Comparison of ENCODE assay signal across 8 cellular contexts in the genomic region with DNA sequence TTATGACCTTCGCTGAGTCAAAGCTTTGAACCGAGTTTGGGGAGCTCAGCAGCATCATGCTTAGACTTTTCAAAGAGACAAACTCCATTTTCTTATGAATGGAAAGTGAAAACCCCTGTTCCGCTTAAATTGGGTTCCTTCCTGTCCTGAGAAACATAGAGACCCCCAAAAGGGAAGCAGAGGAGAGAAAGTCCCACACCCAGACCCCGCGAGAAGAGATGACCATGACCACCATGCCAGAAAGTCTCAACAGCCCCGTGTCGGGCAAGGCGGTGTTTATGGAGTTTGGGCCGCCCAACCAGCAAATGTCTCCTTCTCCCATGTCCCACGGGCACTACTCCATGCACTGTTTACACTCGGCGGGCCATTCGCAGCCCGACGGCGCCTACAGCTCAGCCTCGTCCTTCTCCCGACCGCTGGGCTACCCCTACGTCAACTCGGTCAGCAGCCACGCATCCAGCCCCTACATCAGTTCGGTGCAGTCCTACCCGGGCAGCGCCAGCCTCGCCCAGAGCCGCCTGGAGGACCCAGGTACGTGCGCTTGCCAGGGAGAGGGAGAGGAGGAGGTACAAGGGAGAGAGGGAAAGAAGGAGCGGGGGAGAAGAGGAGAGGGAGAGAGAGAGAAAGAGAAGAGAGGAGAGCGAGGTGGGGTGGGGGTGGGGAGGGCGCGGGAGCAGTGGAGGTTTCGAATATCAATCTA. TPM values are rescaled to one million over a fixed set of nuclear protein-coding genes. Genes with fewer than 3 reads are reported as not detected.
DNase-seq lines count a peak whose midpoint lies in the region; ATAC-seq and TF ChIP-seq lines count a peak whose summit lies in the region.

A gene (plus strand): TSS at position 48 of the 700 bp plus-strand sequence. CDS start 171 bp downstream, at position 219.

- H3K9me3 ChIP-seq in right atrium auricular region (no peaks in the 10 kb centered on the region), thymus (ENCODE audit: control insufficient read depth) (no peaks in the 10 kb centered on the region)

- no peak for TF ChIP-seq CTCF in right atrium auricular region (IDR thresholded peaks at IDR 0.05)

- peaks cover 48% of the 10 kb centered on the region for H3K4me1 Mint-ChIP-seq in activated T-cell treated with anti-CD3 and anti-CD28 coated beads, Interleukin-2, amount 50 U/mL, for 4 hours (ENCODE audit: low read depth)

- H3K27me3 Mint-ChIP-seq in activated T-cell treated with anti-CD3 and anti-CD28 coated beads, Interleukin-2, amount 50 U/mL, for 4 hours (ENCODE audit: low read depth) = peaks cover 90% of the 10 kb centered on the region

- H3K36me3 Mint-ChIP-seq in activated T-cell treated with anti-CD3 and anti-CD28 coated beads, Interleukin-2, amount 50 U/mL, for 4 hours (ENCODE audit: insufficient read depth) = no peaks in the 10 kb centered on the region

- H3K36me3 ChIP-seq in right atrium auricular region (no peaks in the 10 kb centered on the region), thymus (ENCODE audit: control insufficient read depth, insufficient read depth) (no peaks in the 10 kb centered on the region)

- H3K4me3 ChIP-seq in right atrium auricular region (peak within 1 kb of the TSS; percentile 18 to 49), thymus (ENCODE audit: low read length) (peak within 1 kb of the TSS; percentile 46)

- intact Hi-C loops in left ventricle myocardium superior (cut with micrococcal nuclease) = no loop called here

- H3K9me3 Mint-ChIP-seq in activated T-cell treated with anti-CD3 and anti-CD28 coated beads, Interleukin-2, amount 50 U/mL, for 4 hours = no peaks in the 10 kb centered on the region

- WGBS in thymus = 7% methylated on average over 34 of the region's 34 CpGs

- H3K27ac ChIP-seq in right atrium auricular region (no peak within 1 kb of the TSS), thymus (ENCODE audit: low read depth) (no peak within 1 kb of the TSS)

- H3K4me1 ChIP-seq in right atrium auricular region = peaks cover 0 to 45% of the 10 kb centered on the region in 2 donors
- peaks cover 6% of the 10 kb centered on the region for H3K4me1 ChIP-seq in thymus (ENCODE audit: control insufficient read depth, insufficient read depth, low read length)

- H3K27me3 ChIP-seq in right atrium auricular region (peaks cover 92 to 100% of the 10 kb centered on the region in 2 donors), thymus (ENCODE audit: control insufficient read depth, insufficient read depth) (peaks cover 94% of the 10 kb centered on the region)

- ATAC-seq in left ventricle myocardium superior = no peak
- ATAC-seq in HG03442 (IDR thresholded peaks at IDR 0.05; ENCODE audit: unreplicated experiment) = peak; percentile 11
- ATAC-seq in activated T-cell treated with anti-CD3 and anti-CD28 coated beads, Interleukin-2, amount 50 U/mL, for 4 hours = no peak

- no peak for DNase-seq in right atrium auricular region (ENCODE audit: low spot score)
- no peak for DNase-seq in left ventricle myocardium superior
- DNase-seq in activated T-cell treated with anti-CD3 and anti-CD28 coated beads, Interleukin-2, amount 50 U/mL, for 4 hours = no peak
- peak; percentile 85 for DNase-seq in islet precursor cell
- DNase-seq in NCI-H1048 (lab: John Stamatoyannopoulos, UW) = no peak
- DNase-seq in NCI-H226 = no peak

- peak within 1 kb of the TSS; percentile 76 for H3K4me3 Mint-ChIP-seq in activated T-cell treated with anti-CD3 and anti-CD28 coated beads, Interleukin-2, amount 50 U/mL, for 4 hours

RNA-seq across cellular contexts. Expression of the gene that starts here (rescaled TPM):
- total RNA-seq in right atrium auricular region (not detected), left ventricle myocardium superior (not detected)
- total RNA-seq in activated T-cell treated with anti-CD3 and anti-CD28 coated beads, Interleukin-2, amount 50 U/mL, for 4 hours = not detected
- polyA plus RNA-seq in thymus = 0.23 TPM
